8 cellular contexts compared by ENCODE assay signal in the genomic region with DNA sequence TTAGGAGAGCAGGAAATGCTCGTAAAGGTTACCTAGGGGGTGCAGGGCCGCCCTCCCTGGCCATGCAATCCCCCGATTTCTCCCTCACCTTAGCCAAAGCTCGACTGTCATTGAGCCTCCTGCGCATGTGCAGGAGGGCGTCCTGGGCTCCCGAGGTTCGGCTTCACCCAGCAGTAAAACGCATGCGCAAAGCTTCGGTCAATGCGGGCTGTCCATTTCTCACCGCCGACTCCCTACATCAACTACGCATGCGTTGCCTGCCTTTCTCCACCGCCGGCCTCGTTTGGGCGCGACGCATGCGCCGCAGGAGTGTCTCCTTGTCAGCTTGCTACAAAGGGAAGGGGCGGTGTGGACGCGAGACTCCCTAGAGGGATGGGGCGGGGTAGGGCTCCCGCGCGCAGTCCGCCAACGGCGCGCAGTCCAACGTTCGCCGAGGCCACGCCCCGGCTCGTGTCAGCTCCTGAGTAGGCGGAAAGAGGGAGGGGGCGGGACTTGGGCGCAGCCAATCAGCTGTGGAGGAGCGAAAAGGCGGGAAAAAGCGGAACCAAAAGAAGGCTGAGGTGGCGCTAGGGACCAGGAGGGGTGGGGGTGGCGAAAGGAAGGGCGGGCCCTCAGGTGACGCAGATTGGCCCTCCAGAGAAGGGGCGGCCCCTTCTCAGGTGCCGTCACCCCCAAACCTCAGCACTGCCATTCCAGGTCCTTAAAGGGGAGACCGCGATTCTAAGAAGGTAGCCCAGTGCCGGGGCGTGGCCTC. TPM values are rescaled to one million over a fixed set of nuclear protein-coding genes. Genes with fewer than 3 reads are reported as not detected.
DNase-seq lines count a peak whose midpoint lies in the region; ATAC-seq and TF ChIP-seq lines count a peak whose summit lies in the region.

A gene with protein sequence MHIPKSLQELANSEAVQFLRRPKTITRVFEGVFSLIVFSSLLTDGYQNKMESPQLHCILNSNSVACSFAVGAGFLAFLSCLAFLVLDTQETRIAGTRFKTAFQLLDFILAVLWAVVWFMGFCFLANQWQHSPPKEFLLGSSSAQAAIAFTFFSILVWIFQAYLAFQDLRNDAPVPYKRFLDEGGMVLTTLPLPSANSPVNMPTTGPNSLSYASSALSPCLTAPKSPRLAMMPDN (plus strand): TSS at position 558 of the 754 bp plus-strand sequence. CDS start 1,476 bp downstream, outside the sequence.
A gene (minus strand): TSS at position 131 of the 754 bp plus-strand sequence. CDS start 20 bp downstream, at position 111.

- peak within 1 kb of the TSS; percentile 75 for H3K4me2 ChIP-seq in parathyroid adenoma (ENCODE audit: low read length)

- TF ChIP-seq POLR2A in adrenal gland (IDR thresholded peaks at IDR 0.05) (peak; percentile 32 to 65), tibial nerve (IDR thresholded peaks at IDR 0.05) (peak in 1 of 2 donors; percentile 55)

- intact Hi-C loops in adrenal gland (cut with DNase I) (no loop called here), cardiac septum (cut with DNase I) (loop anchor here (2.0 to 10.0 kb wide), 3 partner anchors 27 to 81 kb away; a partner anchor contains a TSS)

- no peaks in the 10 kb centered on the region for H3K27me3 ChIP-seq in adrenal gland
- H3K27me3 ChIP-seq in parathyroid adenoma (ENCODE audit: control insufficient read depth, insufficient read depth, low read length) = no peaks in the 10 kb centered on the region
- H3K27me3 ChIP-seq in tibial nerve = no peaks in the 10 kb centered on the region

- H3K79me2 ChIP-seq in parathyroid adenoma = no peaks in the 10 kb centered on the region

- WGBS in adrenal gland, 4 donors = 0 to 1% (median 0%) methylated on average over 12 to 57 of the region's 57 CpGs
- WGBS in tibial nerve, 2 donors = 1 to 2% methylated on average over 42 to 52 of the region's 57 CpGs

- H3K27ac ChIP-seq in adrenal gland (peak within 1 kb of the TSS; percentile 87 to 95 (median 92)), parathyroid adenoma (peak within 1 kb of the TSS; percentile 93), tibial nerve (peak within 1 kb of the TSS; percentile 91 to 99 (median 96))

- in situ Hi-C loops in GM13976 (cut with MboI; ENCODE audit: low sequenced_read_pairs, unreplicated experiment) = no loop called here

- H3K4me3 ChIP-seq in adrenal gland = peak within 1 kb of the TSS; percentile 3 to 81 (median 32)
- peak within 1 kb of the TSS; percentile 61 for H3K4me3 ChIP-seq in parathyroid adenoma (ENCODE audit: low read depth, low read length)
- H3K4me3 ChIP-seq in tibial nerve = peak within 1 kb of the TSS; percentile 62 to 84 (median 74)

- no peaks in the 10 kb centered on the region for H3K36me3 ChIP-seq in adrenal gland (replicated peaks in 1 of 2)
- H3K36me3 ChIP-seq in parathyroid adenoma (ENCODE audit: control insufficient read depth, insufficient read depth, low read length) = no peaks in the 10 kb centered on the region
- H3K36me3 ChIP-seq in tibial nerve = peaks cover 0 to 17% (median 0%) of the 10 kb centered on the region in 3 donors

- H3K9me3 ChIP-seq in adrenal gland (replicated peaks in 1 of 3) = no peaks in the 10 kb centered on the region
- H3K9me3 ChIP-seq in parathyroid adenoma (ENCODE audit: control insufficient read depth, low read length) = no peaks in the 10 kb centered on the region
- no peaks in the 10 kb centered on the region for H3K9me3 ChIP-seq in tibial nerve

- H2AFZ ChIP-seq in parathyroid adenoma = peak within 1 kb of the TSS; percentile 88

- ATAC-seq in HG02852 (IDR thresholded peaks at IDR 0.05; ENCODE audit: unreplicated experiment) = peak; percentile 73

- TF ChIP-seq CTCF in GM13976 (IDR thresholded peaks at IDR 0.05; ENCODE audit: borderline replicate concordance, control extremely low read depth, extremely low read depth, insufficient read depth, missing control alignments) = no peak
- no peak for TF ChIP-seq CTCF in adrenal gland (IDR thresholded peaks at IDR 0.05)
- TF ChIP-seq CTCF in parathyroid adenoma (IDR thresholded peaks at IDR 0.05) = no peak
- peak in 1 of 5 experiments; percentile 7 for TF ChIP-seq CTCF in tibial nerve (IDR thresholded peaks at IDR 0.05)

- DNase-seq in GM13976 (ENCODE audit: low spot score) (peak; percentile 100), NCI-H1436 treated with DMSO at 0.1 percent for 48 hours (lab: John Stamatoyannopoulos, UW) (peak; percentile 100), T follicular helper cell (ENCODE audit: low read depth) (peak; percentile 97), adrenal gland (peak; percentile 98 to 100 (median 99)), cardiac septum (ENCODE audit: low spot score) (peak; percentile 99), tibial nerve (ENCODE audit: low spot score in 2 of 2) (peak; percentile 94 to 95)

- H3K4me1 ChIP-seq in adrenal gland (replicated peaks in 1 of 2) (peaks cover 4 to 8% of the 10 kb centered on the region in 2 donors), parathyroid adenoma (peaks cover 10% of the 10 kb centered on the region), tibial nerve (peaks cover 0 to 15% (median 5%) of the 10 kb centered on the region in 4 donors)

- H3K9ac ChIP-seq in parathyroid adenoma = peak within 1 kb of the TSS; percentile 69

- TF ChIP-seq EP300 in tibial nerve (IDR thresholded peaks at IDR 0.05) = peak; percentile 82 to 98

RNA-seq across cellular contexts. Expression of the first gene that starts in this region (rescaled TPM):
- total RNA-seq in adrenal gland (not detected), cardiac septum (not detected), tibial nerve (not detected)
- polyA plus RNA-seq in adrenal gland = under 1 TPM in 1 of 3 donors, not detected in 2; 0.13 TPM

RNA-seq across cellular contexts. Expression of the second gene that starts in this region (rescaled TPM):
- total RNA-seq in adrenal gland (10 to 100 TPM in 6 of 8 donors, 1 to 10 TPM in 2; 3.3 to 26.3 (median 12.7) TPM), cardiac septum (50.2 TPM), tibial nerve (10 to 100 TPM in 2 of 4 donors, 1 to 10 TPM in 2; 8.3 to 14.4 (median 10.2) TPM)
- 10 to 100 TPM in 2 of 3 donors, 1 to 10 TPM in 1; 9.6 to 26.5 (median 20.1) TPM for polyA plus RNA-seq in adrenal gland

Comparison
In these comparisons a context has a peak if more than half of its experiments do, and no peak if none do; other contexts are left out.
1. Peak in every context shown above with its lines: DNase-seq, ATAC-seq, H3K4me3 ChIP-seq and H3K27ac ChIP-seq.